15 cellular contexts compared by ENCODE assay signal in the genomic region with DNA sequence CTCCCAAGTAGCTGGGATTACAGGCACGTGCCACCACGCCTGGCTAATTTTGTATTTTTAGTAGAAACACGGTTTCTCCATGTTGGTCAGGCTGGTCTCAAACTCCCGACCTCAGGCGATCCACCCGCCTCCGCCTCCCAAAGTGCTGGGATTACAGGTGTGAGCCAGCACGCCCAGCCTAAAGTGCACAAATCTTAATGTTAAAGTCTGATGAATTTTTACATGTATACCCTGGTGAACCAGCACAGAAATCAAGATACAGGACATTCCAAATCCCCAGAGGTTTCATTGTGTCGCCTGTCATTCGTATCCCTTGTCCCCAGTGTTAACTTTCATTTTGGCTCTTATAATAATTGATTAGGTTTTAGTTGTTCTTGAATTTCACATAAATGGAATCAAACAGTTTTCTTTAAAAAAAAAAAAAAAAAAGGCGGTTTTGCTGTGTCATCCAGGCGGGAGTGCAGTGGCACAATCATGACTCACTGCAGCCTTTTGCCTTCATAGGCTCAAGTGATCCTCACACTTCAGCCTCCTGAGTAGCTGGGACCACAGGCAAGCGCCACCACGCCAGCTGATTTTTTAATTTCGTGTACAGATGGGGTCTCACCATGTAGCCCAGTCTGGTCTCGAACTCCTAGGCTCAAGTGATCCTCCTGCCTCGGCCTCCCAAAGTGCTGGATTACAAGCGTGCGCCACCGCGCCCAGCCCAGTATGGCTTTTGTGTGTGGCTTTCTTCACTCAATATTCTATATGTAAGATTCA. TPM values are rescaled to one million over a fixed set of nuclear protein-coding genes. Genes with fewer than 3 reads are reported as not detected.
DNase-seq lines count a peak whose midpoint lies in the region; ATAC-seq, FAIRE-seq and TF ChIP-seq lines count a peak whose summit lies in the region.
"Had no signal": no experiment of that assay in that cellular context is flagged by ENCODE, and none has a peak within 500 bp of the region (broad histone marks: within the 10 kb centered on the region; RNA-seq: fewer than 3 reads in every experiment).

No MANE protein-coding gene starts in this region.

- BruUV-seq in HepG2 (replicated peaks; lab: Mats Ljungman, UMichigan), result no TSS peak

- POLR2A ChIA-PET in HepG2 (lab: Yijun Ruan, JAX), result interaction anchor here (1.3 kb wide), 1 partner anchor 22 kb away, joined by 3 read pairs; the partner anchor contains the start of gene DYNLT2B

- WGBS in HepG2 (ENCODE audit: low lambda C conversion rate), result 91% methylated on average over 21 of the region's 21 CpGs
- 87 to 91% methylated on average over 21 of the region's 21 CpGs for WGBS in heart right ventricle, 2 donors

- no peak overlapping the region for H2AFZ ChIP-seq in HepG2 (ENCODE audit: low read length)

- no peak overlapping the region for H3K4me3 ChIP-seq in brain microvascular endothelial cell (ENCODE audit: low read depth, low read length)
- H3K4me3 ChIP-seq in HepG2 (replicated peaks in 1 of 3; ENCODE audit: insufficient read depth in 1 of 3, low read depth in 2 of 3, low read length in 3 of 3), result no peak overlapping the region
- no peak overlapping the region for H3K4me3 ChIP-seq in heart right ventricle
- H3K4me3 ChIP-seq: pancreas had no signal

- H4K20me1 ChIP-seq in HepG2 (ENCODE audit: insufficient read depth, low read length), result no peaks in the 10 kb centered on the region

- TF ChIP-seq RAD21 in HepG2 (CRISPR knock-in tag; IDR thresholded peaks at IDR 0.05), result no peak

- TF ChIP-seq POLR2A in HepG2 (IDR thresholded peaks at IDR 0.05; ENCODE audit: insufficient read depth in 1 of 2, low read depth in 2 of 2, low read length in 2 of 2), result no peak

- no peaks in the 10 kb centered on the region for H3K79me2 ChIP-seq in HepG2 (ENCODE audit: insufficient read depth, low read length)

- H3K4me2 ChIP-seq in HepG2 (ENCODE audit: low read depth, low read length), result no peak overlapping the region

- ATAC-seq in HepG2 (no peak), heart right ventricle (no peak), HG03097 (IDR thresholded peaks at IDR 0.05; ENCODE audit: low FRiP score, unreplicated experiment) (no peak)
- ATAC-seq: activated CD8-positive, alpha-beta T cell treated with anti-CD3 and anti-CD28 coated beads for 36 hours; pancreas had no signal

- TF ChIP-seq EP300 in HepG2 (IDR thresholded peaks at IDR 0.05; ENCODE audit: low read depth in 2 of 2, low read length in 2 of 2), result no peak
- TF ChIP-seq EP300 in HepG2 (CRISPR knock-in tag; IDR thresholded peaks at IDR 0.05; ENCODE audit: borderline replicate concordance), result no peak

- H3K9me3 ChIP-seq in HepG2 (ENCODE audit: low read length) (no peaks in the 10 kb centered on the region), heart right ventricle (peaks cover 0 to 8% (median 0%) of the 10 kb centered on the region in 11 donors)
- H3K9me3 ChIP-seq: pancreas had no signal

- no peak for TF ChIP-seq CTCF in brain microvascular endothelial cell (IDR thresholded peaks at IDR 0.05; ENCODE audit: low read depth, low read length, missing control alignments)
- no peak for TF ChIP-seq CTCF in HepG2 (CRISPR knock-in tag; IDR thresholded peaks at IDR 0.05)
- no peak for TF ChIP-seq CTCF in heart right ventricle (IDR thresholded peaks at IDR 0.05)

- peaks cover 23% of the 10 kb centered on the region for H3K4me1 ChIP-seq in HepG2 (ENCODE audit: insufficient read depth, low read length)
- peaks cover 0 to 20% (median 0%) of the 10 kb centered on the region in 9 donors for H3K4me1 ChIP-seq in heart right ventricle
- H3K4me1 ChIP-seq: pancreas had no signal

- no peaks in the 10 kb centered on the region for H3K36me3 ChIP-seq in brain microvascular endothelial cell (replicated peaks)
- H3K36me3 ChIP-seq in HepG2 (replicated peaks in 1 of 2; ENCODE audit: control insufficient read depth in 1 of 2, insufficient read depth in 2 of 2, low read length in 2 of 2), result no peaks in the 10 kb centered on the region
- H3K36me3 ChIP-seq in heart right ventricle, result no peaks in the 10 kb centered on the region
- H3K36me3 ChIP-seq: pancreas had no signal

- H3K27me3 ChIP-seq in brain microvascular endothelial cell (replicated peaks), result no peaks in the 10 kb centered on the region
- H3K27me3 ChIP-seq in HepG2 (ENCODE audit: control insufficient read depth in 1 of 2, insufficient read depth in 2 of 2, low read length in 2 of 2), result no peaks in the 10 kb centered on the region
- peaks cover 0 to 5% (median 0%) of the 10 kb centered on the region in 7 donors for H3K27me3 ChIP-seq in heart right ventricle
- H3K27me3 ChIP-seq: pancreas had no signal

- in situ Hi-C loops in brain microvascular endothelial cell (cut with HindIII; ENCODE audit: low pct_ligation_motif_present, low sequenced_read_pairs), result no loop called here
- in situ Hi-C loops in HepG2 (cut with HindIII; ENCODE audit: extremely low pct_ligation_motif_present, low pct_unique_long_range_greater_than_20kb), result no loop called here

- H3K9ac ChIP-seq in HepG2 (ENCODE audit: insufficient read depth, low read depth, low read length), result no peak overlapping the region

- CTCF ChIA-PET in HepG2 (lab: Yijun Ruan, JAX; ENCODE audit: low intra/inter-chr PET ratio, low total read pairs), result no interaction called here

- H3K27ac ChIP-seq in brain microvascular endothelial cell (peak overlapping the region; percentile 81), HepG2 (ENCODE audit: extremely low read length, insufficient read depth, low read length) (no peak overlapping the region), heart right ventricle (no peak overlapping the region)
- H3K27ac ChIP-seq: pancreas had no signal

- intact Hi-C loops in HepG2 (cut with micrococcal nuclease; ENCODE audit: unreplicated experiment), result no loop called here
- intact Hi-C loops in heart right ventricle (cut with DNase I), result no loop called here

- no peak for FAIRE-seq in HepG2 (lab: Jason Lieb, UNC)
- FAIRE-seq: pancreas had no signal

- peak; percentile 87 for DNase-seq in Daoy (ENCODE audit: low read depth)
- DNase-seq in MV-4-11 (lab: John Stamatoyannopoulos, UW), result peak; percentile 77
- peak; percentile 79 for DNase-seq in brain microvascular endothelial cell
- peak; percentile 21 for DNase-seq in HepG2 (ENCODE audit: low spot score)
- no peak for DNase-seq in heart right ventricle
- DNase-seq in ecto neural progenitor cell (ENCODE audit: low spot score), result no peak
- DNase-seq in T-helper 2 cell, result no peak
- DNase-seq: activated CD8-positive, alpha-beta T cell treated with anti-CD3 and anti-CD28 coated beads for 36 hours; endodermal cell; KBM-7; NCI-H345; pancreas; stimulated activated CD4-positive, alpha-beta T cell treated with anti-CD3 and anti-CD28 coated beads, Interleukin-4, amount 100 ng/mL, for 1 hour had no signal

RNA-seq across cellular contexts. Expression of gene TM4SF19, which starts 1.5 kb away (rescaled TPM):
- total RNA-seq in Daoy (2014; rRNA removed; shearing (Covaris generic)), result 0.36 and 1.2 TPM in 2 replicates
- total RNA-seq in HepG2 (2016; rRNA removed; fragmentation: Illumina TruSeq; extraction: Trizol) (not detected in 2 replicates), heart right ventricle (1 to 10 TPM in 1 of 10 donors, not detected in 9; 1.9 TPM)
- not detected in 2 replicates for total RNA-seq in HepG2 (2016; cell fraction: cytosol; rRNA removed; fragmentation: Illumina TruSeq; extraction: Trizol; ENCODE audit: low read depth)
- total RNA-seq in HepG2 (2016; cell fraction: insoluble cytoplasmic fraction; rRNA removed; fragmentation: Illumina TruSeq; extraction: Trizol), result not detected in 2 replicates
- total RNA-seq in HepG2 (2016; cell fraction: membrane; rRNA removed; fragmentation: Illumina TruSeq; extraction: Trizol), result not detected in 2 replicates
- not detected in 2 replicates for total RNA-seq in HepG2 (2016; cell fraction: nucleus; rRNA removed; fragmentation: Illumina TruSeq; extraction: Trizol)
- polyA plus RNA-seq in HepG2 (2011; rRNA removed) (0.05 and 0.36 TPM in 2 replicates), heart right ventricle (under 1 TPM in 1 of 2 donors, not detected in 1; 0.10 TPM)
- polyA plus RNA-seq in HepG2 (2011; cell fraction: cytosol; rRNA removed), result 0.08 and 0.17 TPM in 2 replicates
- 0.47 and 0.83 TPM in 2 replicates for polyA plus RNA-seq in HepG2 (2011; cell fraction: nucleus; rRNA removed)
- not detected in 2 replicates for polyA plus RNA-seq in HepG2 (2012)
- polyA plus RNA-seq in HepG2 (2016; cell fraction: cytosol; fragmentation: Illumina TruSeq; extraction: Trizol; ENCODE audit: low read depth), result not detected in 2 replicates
- polyA plus RNA-seq in HepG2 (2016; cell fraction: insoluble cytoplasmic fraction; fragmentation: Illumina TruSeq; extraction: Trizol; ENCODE audit: low read depth), result not detected in 2 replicates
- not detected in 2 replicates for polyA plus RNA-seq in HepG2 (2016; cell fraction: membrane; fragmentation: Illumina TruSeq; extraction: Trizol; ENCODE audit: low read depth)
- not detected in 2 replicates for polyA plus RNA-seq in HepG2 (2016; cell fraction: nucleus; fragmentation: Illumina TruSeq; extraction: Trizol; ENCODE audit: insufficient read depth, low read depth)
- 0.66 and 5.5 TPM in 2 replicates for polyA minus RNA-seq in HepG2 (2011; rRNA and poly(A)+ RNA removed; ENCODE audit: low replicate concordance)
- polyA minus RNA-seq in HepG2 (2011; cell fraction: cytosol; rRNA and poly(A)+ RNA removed), result not detected in 2 replicates
- polyA minus RNA-seq in HepG2 (2011; cell fraction: nucleus; rRNA and poly(A)+ RNA removed), result 0.62 TPM in 1 of 2 replicates, not detected in the other
- total RNA-seq: activated CD8-positive, alpha-beta T cell treated with anti-CD3 and anti-CD28 coated beads for 36 hours; endodermal cell; liver had no signal
- polyA plus RNA-seq: liver had no signal

RNA-seq across cellular contexts. Expression of gene DYNLT2B, which starts 21.6 kb away (rescaled TPM):
- 14.2 and 25.0 TPM in 2 replicates for total RNA-seq in Daoy (2014; rRNA removed; shearing (Covaris generic))
- total RNA-seq in HepG2 (2016; rRNA removed; fragmentation: Illumina TruSeq; extraction: Trizol) (7.0 and 11.2 TPM in 2 replicates), heart right ventricle (1 to 10 TPM; 2.1 to 6.3 (median 3.9) TPM)
- 4.9 and 5.3 TPM in 2 replicates for total RNA-seq in HepG2 (2016; cell fraction: cytosol; rRNA removed; fragmentation: Illumina TruSeq; extraction: Trizol; ENCODE audit: low read depth)
- total RNA-seq in HepG2 (2016; cell fraction: insoluble cytoplasmic fraction; rRNA removed; fragmentation: Illumina TruSeq; extraction: Trizol), result 8.3 and 10.2 TPM in 2 replicates
- total RNA-seq in HepG2 (2016; cell fraction: membrane; rRNA removed; fragmentation: Illumina TruSeq; extraction: Trizol), result 5.7 and 6.2 TPM in 2 replicates
- total RNA-seq in HepG2 (2016; cell fraction: nucleus; rRNA removed; fragmentation: Illumina TruSeq; extraction: Trizol), result 3.8 and 3.9 TPM in 2 replicates
- polyA plus RNA-seq in HepG2 (2011; rRNA removed) (4.0 and 4.3 TPM in 2 replicates), heart right ventricle (1 to 10 TPM; 4.7 to 8.1 TPM)
- 5.1 and 5.3 TPM in 2 replicates for polyA plus RNA-seq in HepG2 (2011; cell fraction: cytosol; rRNA removed)
- 1.4 and 1.5 TPM in 2 replicates for polyA plus RNA-seq in HepG2 (2011; cell fraction: nucleus; rRNA removed)
- polyA plus RNA-seq in HepG2 (2012), result 2.9 and 5.9 TPM in 2 replicates
- polyA plus RNA-seq in HepG2 (2016; cell fraction: cytosol; fragmentation: Illumina TruSeq; extraction: Trizol; ENCODE audit: low read depth), result 7.3 and 11.4 TPM in 2 replicates
- polyA plus RNA-seq in HepG2 (2016; cell fraction: insoluble cytoplasmic fraction; fragmentation: Illumina TruSeq; extraction: Trizol; ENCODE audit: low read depth), result 12.5 and 14.4 TPM in 2 replicates
- polyA plus RNA-seq in HepG2 (2016; cell fraction: membrane; fragmentation: Illumina TruSeq; extraction: Trizol; ENCODE audit: low read depth), result 5.9 and 8.0 TPM in 2 replicates
- polyA plus RNA-seq in HepG2 (2016; cell fraction: nucleus; fragmentation: Illumina TruSeq; extraction: Trizol; ENCODE audit: insufficient read depth, low read depth), result 6.1 and 6.5 TPM in 2 replicates
- polyA minus RNA-seq in HepG2 (2011; rRNA and poly(A)+ RNA removed; ENCODE audit: low replicate concordance), result 0.82 and 2.6 TPM in 2 replicates
- polyA minus RNA-seq in HepG2 (2011; cell fraction: cytosol; rRNA and poly(A)+ RNA removed), result not detected in 2 replicates
- polyA minus RNA-seq in HepG2 (2011; cell fraction: nucleus; rRNA and poly(A)+ RNA removed), result 1.7 and 3.4 TPM in 2 replicates

RNA-seq across cellular contexts. Expression of gene PCYT1A, which starts 52.1 kb away (rescaled TPM):
- 68.6 and 76.3 TPM in 2 replicates for total RNA-seq in Daoy (2014; rRNA removed; shearing (Covaris generic))
- total RNA-seq in HepG2 (2016; rRNA removed; fragmentation: Illumina TruSeq; extraction: Trizol), result 45.3 and 53.2 TPM in 2 replicates
- total RNA-seq in HepG2 (2016; cell fraction: cytosol; rRNA removed; fragmentation: Illumina TruSeq; extraction: Trizol; ENCODE audit: low read depth), result 13.8 and 14.6 TPM in 2 replicates
- total RNA-seq in HepG2 (2016; cell fraction: insoluble cytoplasmic fraction; rRNA removed; fragmentation: Illumina TruSeq; extraction: Trizol), result 46.3 and 55.2 TPM in 2 replicates
- 13.3 and 14.5 TPM in 2 replicates for total RNA-seq in HepG2 (2016; cell fraction: membrane; rRNA removed; fragmentation: Illumina TruSeq; extraction: Trizol)
- 47.1 and 49.4 TPM in 2 replicates for total RNA-seq in HepG2 (2016; cell fraction: nucleus; rRNA removed; fragmentation: Illumina TruSeq; extraction: Trizol)
- 26.4 and 28.5 TPM in 2 replicates for polyA plus RNA-seq in HepG2 (2011; rRNA removed)
- 16.4 and 21.4 TPM in 2 replicates for polyA plus RNA-seq in HepG2 (2011; cell fraction: cytosol; rRNA removed)
- polyA plus RNA-seq in HepG2 (2011; cell fraction: nucleus; rRNA removed), result 62.7 and 74.7 TPM in 2 replicates
- polyA plus RNA-seq in HepG2 (2012), result 25.2 and 26.1 TPM in 2 replicates
- polyA plus RNA-seq in HepG2 (2016; cell fraction: cytosol; fragmentation: Illumina TruSeq; extraction: Trizol; ENCODE audit: low read depth), result 3.8 and 4.3 TPM in 2 replicates
- polyA plus RNA-seq in HepG2 (2016; cell fraction: insoluble cytoplasmic fraction; fragmentation: Illumina TruSeq; extraction: Trizol; ENCODE audit: low read depth), result 44.0 and 44.3 TPM in 2 replicates
- 5.2 and 5.6 TPM in 2 replicates for polyA plus RNA-seq in HepG2 (2016; cell fraction: membrane; fragmentation: Illumina TruSeq; extraction: Trizol; ENCODE audit: low read depth)
- 61.7 and 67.8 TPM in 2 replicates for polyA plus RNA-seq in HepG2 (2016; cell fraction: nucleus; fragmentation: Illumina TruSeq; extraction: Trizol; ENCODE audit: insufficient read depth, low read depth)
- polyA minus RNA-seq in HepG2 (2011; rRNA and poly(A)+ RNA removed; ENCODE audit: low replicate concordance), result 104 and 131 TPM in 2 replicates
- 27.9 and 30.3 TPM in 2 replicates for polyA minus RNA-seq in HepG2 (2011; cell fraction: cytosol; rRNA and poly(A)+ RNA removed)
- 110 and 122 TPM in 2 replicates for polyA minus RNA-seq in HepG2 (2011; cell fraction: nucleus; rRNA and poly(A)+ RNA removed)
- total RNA-seq in heart right ventricle, result 100 to 1,000 TPM in 8 of 10 donors, 10 to 100 TPM in 2; 93.8 to 121 (median 106) TPM
- 10 to 100 TPM; 21.0 to 34.7 TPM for polyA plus RNA-seq in heart right ventricle

Comparison
In these comparisons a context has a peak if more than half of its experiments do, and no peak if none do; other contexts are left out.
1. DNase-seq: peak in Daoy (single experiment), MV-4-11 (single experiment), brain microvascular endothelial cell (single experiment) and HepG2 (single experiment); none in heart right ventricle (0 of 2), ecto neural progenitor cell (single experiment) and T-helper 2 cell (0 of 5).